In genomic region chr2:191611614-191612013, GRCh38 we compare ENCODE assay signal across 9 cellular contexts.
A peak's percentile ranks its signal among the peaks of the same experiment; 100 is the strongest.
DNase-seq lines count a peak whose midpoint lies in the region; ATAC-seq and TF ChIP-seq lines count a peak whose summit lies in the region.
"Had no signal": no experiment of that assay in that cellular context is flagged by ENCODE, and none has a peak within 500 bp of the region (broad histone marks: within the 10 kb centered on the region; RNA-seq: fewer than 3 reads in every experiment).

No MANE protein-coding gene starts in this region.

- H3K36me3 Mint-ChIP-seq in T-helper 17 cell (ENCODE audit: low read depth), result no peaks in the 10 kb centered on the region

- H3K4me3 ChIP-seq in MG63, result no peak overlapping the region

- H3K4me1 Mint-ChIP-seq in T-helper 17 cell, result peaks cover 2% of the 10 kb centered on the region

- peak; percentile 78 for DNase-seq in DMS79 treated with DMSO at 0.1 percent for 48 hours (lab: John Stamatoyannopoulos, UW)
- peak; percentile 34 for DNase-seq in GM20000 (ENCODE audit: low spot score)
- no peak for DNase-seq in T-helper 17 cell
- DNase-seq in activated gamma-delta T cell (lab: John Stamatoyannopoulos, UW), result no peak
- DNase-seq in GM19238 (ENCODE audit: insufficient read length, low spot score), result no peak
- DNase-seq in MG63, result no peak
- DNase-seq in NCI-H1048 (lab: John Stamatoyannopoulos, UW), result no peak
- DNase-seq: COR-L47 had no signal

- H3K27ac Mint-ChIP-seq in T-helper 17 cell, result no peak overlapping the region

- no peaks in the 10 kb centered on the region for H3K27me3 Mint-ChIP-seq in T-helper 17 cell

- peak; percentile 94 for ATAC-seq in HG03196 (IDR thresholded peaks at IDR 0.05; ENCODE audit: unreplicated experiment)
- peak; percentile 32 for ATAC-seq in T-helper 17 cell

- no peak for TF ChIP-seq CTCF in GM20000 (IDR thresholded peaks at IDR 0.05; ENCODE audit: extremely low read depth, missing control alignments)

- no peaks in the 10 kb centered on the region for H3K36me3 ChIP-seq in MG63

- no peaks in the 10 kb centered on the region for H3K27me3 ChIP-seq in MG63

- no peak overlapping the region for H3K4me3 Mint-ChIP-seq in T-helper 17 cell

- H3K9me3 ChIP-seq in T-helper 17 cell (ENCODE audit: control insufficient read depth, low read length, poor library complexity, severe bottlenecking), result no peaks in the 10 kb centered on the region
- peaks cover 2% of the 10 kb centered on the region for H3K9me3 ChIP-seq in MG63

Comparison
In these comparisons a context has a peak if more than half of its experiments do, and no peak if none do; other contexts are left out.
1. DNase-seq: peak in DMS79 treated with DMSO at 0.1 percent for 48 hours (single experiment) and GM20000 (single experiment); none in T-helper 17 cell (0 of 3), activated gamma-delta T cell (single experiment), GM19238 (single experiment), MG63 (single experiment) and NCI-H1048 (single experiment).